ENCODE assay signal across 8 cellular contexts in genomic region chr2:50492452-50492851, GRCh38.
A peak's percentile ranks its signal among the peaks of the same experiment; 100 is the strongest.
DNase-seq lines count a peak whose midpoint lies in the region; ATAC-seq and TF ChIP-seq lines count a peak whose summit lies in the region.

No MANE protein-coding gene starts in this region.

- 0 out of 2 replicates have a peak overlapping the region, but pooled peaks have one; percentile 38 for H3K4me2 ChIP-seq in SK-N-SH

- CTCF ChIA-PET in SK-N-SH (lab: Yijun Ruan, JAX) = interaction anchor here (0.7 to 3.3 kb wide), 33 partner anchors 12 to 1547 kb away, joined by 3 to 48 read pairs (median 5); no protein-coding TSS in a partner anchor

- H3K9me3 Mint-ChIP-seq in CD14-positive monocyte = peaks cover 0 to 2% (median 0%) of the 10 kb centered on the region in 7 donors

- H3K27me3 ChIP-seq in SK-N-SH (ENCODE audit: insufficient read depth) (no peaks in the 10 kb centered on the region; the same call in 1 of the 2 replicates), endocrine pancreas (ENCODE audit: control insufficient read depth, insufficient read depth, low read length) (no peaks in the 10 kb centered on the region)

- H4K20me1 ChIP-seq in SK-N-SH (ENCODE audit: insufficient read depth) = no peaks in the 10 kb centered on the region

- H3F3A ChIP-seq in SK-N-SH (replicated peaks; ENCODE audit: insufficient read depth) = no peaks in the 10 kb centered on the region

- no peak overlapping the region for H3K4me3 Mint-ChIP-seq in CD14-positive monocyte

- 3% methylated on average over 3 of the region's 3 CpGs for WGBS in SK-N-SH (ENCODE audit: low lambda C conversion rate)

- H3K9ac ChIP-seq in SK-N-SH = no peak overlapping the region
- H3K9ac ChIP-seq in endocrine pancreas (ENCODE audit: control insufficient read depth, insufficient read depth, low read length) = no peak overlapping the region

- ATAC-seq in GM18505 (IDR thresholded peaks at IDR 0.05; ENCODE audit: unreplicated experiment) (peak; percentile 86), HG02840 (IDR thresholded peaks at IDR 0.05; ENCODE audit: low FRiP score, unreplicated experiment) (peak; percentile 83)

- POLR2A ChIA-PET in SK-N-SH (lab: Yijun Ruan, JAX) = no interaction called here

- H3K79me2 ChIP-seq in SK-N-SH (ENCODE audit: insufficient read depth) = no peaks in the 10 kb centered on the region

- TF ChIP-seq POLR2A in GM18505 (IDR thresholded peaks at IDR 0.05; ENCODE audit: borderline replicate concordance, extremely low read depth, insufficient read depth, insufficient read length) = no peak

- no peaks in the 10 kb centered on the region for H3K36me3 ChIP-seq in SK-N-SH (replicated peaks in 1 of 2; ENCODE audit: control insufficient read depth in 1 of 2, insufficient read depth in 2 of 2, low read length in 1 of 2)
- no peaks in the 10 kb centered on the region for H3K36me3 ChIP-seq in endocrine pancreas (ENCODE audit: control insufficient read depth, insufficient read depth, low read length)

- peak overlapping the region in 1 of 2 experiments; percentile 11; a peak in 2 of 4 replicates for H3K4me3 ChIP-seq in SK-N-SH (ENCODE audit: low read depth in 2 of 2, low read length in 1 of 2)
- peak overlapping the region; percentile 40 for H3K4me3 ChIP-seq in endocrine pancreas (ENCODE audit: control insufficient read depth, insufficient read depth, low read length)

- H3K9me2 ChIP-seq in SK-N-SH = no peaks in the 10 kb centered on the region

- TF ChIP-seq EP300 in SK-N-SH (IDR thresholded peaks at IDR 0.05; ENCODE audit: borderline replicate concordance in 1 of 2, low read depth in 1 of 2, low read length in 1 of 2) = no peak

- no peak overlapping the region for H3K27ac ChIP-seq in SK-N-SH (ENCODE audit: low read depth in 2 of 2, low read length in 1 of 2)

- H3K27ac Mint-ChIP-seq in CD14-positive monocyte = no peak overlapping the region

- TF ChIP-seq CTCF in CD14-positive monocyte (IDR thresholded peaks at IDR 0.05) = peak; percentile 53
- peak; percentile 77 for TF ChIP-seq CTCF in SK-N-SH (IDR thresholded peaks at IDR 0.05)

- DNase-seq in CD14-positive monocyte (ENCODE audit: low spot score) = no peak
- peak; percentile 11 for DNase-seq in NCI-H1048 (lab: John Stamatoyannopoulos, UW)
- DNase-seq in SK-N-SH = peak; percentile 57
- peak; percentile 72 for DNase-seq in midbrain (lab: John Stamatoyannopoulos, UW)
- no peak for DNase-seq in posterior vena cava (ENCODE audit: low spot score)

- H3K27me3 Mint-ChIP-seq in CD14-positive monocyte (ENCODE audit: low read depth in 3 of 3) = peaks cover 0 to 5% (median 0%) of the 10 kb centered on the region in 3 donors

- H3K4me1 ChIP-seq in SK-N-SH (ENCODE audit: control insufficient read depth in 1 of 2, insufficient read depth in 2 of 2, low read depth in 1 of 2, low read length in 1 of 2) (no peaks in the 10 kb centered on the region; a peak in 1 of 4 replicates), endocrine pancreas (ENCODE audit: control insufficient read depth, insufficient read depth, low read length) (no peaks in the 10 kb centered on the region)

- intact Hi-C loops in CD14-positive monocyte (cut with micrococcal nuclease) = loop anchor here in 1 of 2 donors (5.0 kb wide), 1 partner anchor 1545 kb away; no protein-coding TSS in a partner anchor
- intact Hi-C loops in posterior vena cava (cut with DNase I) = loop anchor here in 1 of 2 donors (10.0 kb wide), 1 partner anchor 1548 kb away; no protein-coding TSS in a partner anchor

- TF ChIP-seq RAD21 in SK-N-SH (IDR thresholded peaks at IDR 0.05; ENCODE audit: low read length) = peak; percentile 87

- H3K9me3 ChIP-seq in SK-N-SH (no peaks in the 10 kb centered on the region), endocrine pancreas (ENCODE audit: control insufficient read depth, low read length) (no peaks in the 10 kb centered on the region)

- no peaks in the 10 kb centered on the region for H3K4me1 Mint-ChIP-seq in CD14-positive monocyte

- H3K36me3 Mint-ChIP-seq in CD14-positive monocyte = no peaks in the 10 kb centered on the region

- H2AFZ ChIP-seq in SK-N-SH (ENCODE audit: low read depth) = peak overlapping the region; percentile 30; the same call in 1 of the 2 replicates

TF ChIP-seq in SK-N-SH, 30 proteins besides CTCF, POLR2A, EP300 and RAD21:
- TF ChIP-seq ELF1 (IDR thresholded peaks at IDR 0.05) (no peak), RXRA (IDR thresholded peaks at IDR 0.05; ENCODE audit: borderline replicate concordance, low read depth) (no peak), SMC3 (IDR thresholded peaks at IDR 0.05; ENCODE audit: low read depth, low read length) (peak; percentile 65)

Comparison
In these comparisons a context has a peak if more than half of its experiments do, and no peak if none do; other contexts are left out.
1. DNase-seq: peak in NCI-H1048 (single experiment), SK-N-SH (single experiment) and midbrain (single experiment); none in CD14-positive monocyte (single experiment) and posterior vena cava (single experiment).